Comparison of ENCODE assay signal across 15 cellular contexts in genomic region chr11:112042161-112042960, GRCh38. TPM values are rescaled to one million over a fixed set of nuclear protein-coding genes. Genes with fewer than 3 reads are reported as not detected.
DNase-seq lines count a peak whose midpoint lies in the region; ATAC-seq and TF ChIP-seq lines count a peak whose summit lies in the region.
"Had no signal": no experiment of that assay in that cellular context is flagged by ENCODE, and none has a peak within 500 bp of the region (broad histone marks: within the 10 kb centered on the region; RNA-seq: fewer than 3 reads in every experiment).

No MANE protein-coding gene starts in this region.

- TF ChIP-seq CTCF in natural killer cell (IDR thresholded peaks at IDR 0.05), result no peak
- TF ChIP-seq CTCF in fibroblast of mammary gland (conservative IDR thresholded peaks at IDR 0.05; ENCODE audit: control insufficient read depth, insufficient read depth, low read depth, low read length), result no peak
- TF ChIP-seq CTCF in right lobe of liver (IDR thresholded peaks at IDR 0.05), result no peak

- H3K36me3 Mint-ChIP-seq in natural killer cell treated with Interleukin-12 subunit alpha and Interleukin-12 subunit beta and Interleukin-15 and Interleukin-18, amount 100 ng/mL, for 72 hours, result peaks cover 27% of the 10 kb centered on the region
- H3K36me3 Mint-ChIP-seq in natural killer cell, result peaks cover 13% of the 10 kb centered on the region

- no peaks in the 10 kb centered on the region for H3K9me3 ChIP-seq in right lobe of liver

- TF ChIP-seq POLR2A in right lobe of liver (IDR thresholded peaks at IDR 0.05), result no peak

- WGBS in right lobe of liver (ENCODE audit: insufficient coverage, low coverage, low lambda C conversion rate, missing lambda C conversion rate), result 56% methylated on average over 6 of the region's 6 CpGs

- H3K36me3 ChIP-seq in right lobe of liver, result peaks cover 4 to 80% (median 22%) of the 10 kb centered on the region in 4 donors

- no peaks in the 10 kb centered on the region for H3K27me3 Mint-ChIP-seq in natural killer cell treated with Interleukin-12 subunit alpha and Interleukin-12 subunit beta and Interleukin-15 and Interleukin-18, amount 100 ng/mL, for 72 hours
- no peaks in the 10 kb centered on the region for H3K27me3 Mint-ChIP-seq in natural killer cell (ENCODE audit: low read depth in 2 of 2)
- H3K27me3 Mint-ChIP-seq: activated B cell treated with CpG ODN at 0.5 μM for 24 hours, B cell had no signal

- DNase-seq in natural killer cell treated with Interleukin-12 subunit alpha and Interleukin-12 subunit beta and Interleukin-15 and Interleukin-18, amount 100 ng/mL, for 72 hours (ENCODE audit: low spot score), result no peak
- DNase-seq in natural killer cell (no peak), fibroblast of mammary gland (ENCODE audit: low read depth) (peak; percentile 26), NCI-H1048 (lab: John Stamatoyannopoulos, UW) (no peak), right lobe of liver (no peak)
- DNase-seq in activated CD4-positive, CD25-positive, alpha-beta regulatory T cell (lab: John Stamatoyannopoulos, UW), result no peak
- DNase-seq: activated B cell treated with CpG ODN at 0.5 μM for 24 hours; activated effector memory CD4-positive, alpha-beta T cell treated with Interleukin-2 at 50 U/mL for 16 hours; effector CD8-positive, alpha-beta T cell; NCI-H446; stimulated activated CD8-positive, alpha-beta memory T cell treated with anti-CD3 and anti-CD28 coated beads, Interleukin-4, amount 100 ng/mL, for 48 hours had no signal

- no peak overlapping the region for H3K4me3 Mint-ChIP-seq in natural killer cell treated with Interleukin-12 subunit alpha and Interleukin-12 subunit beta and Interleukin-15 and Interleukin-18, amount 100 ng/mL, for 72 hours
- no peak overlapping the region for H3K4me3 Mint-ChIP-seq in natural killer cell
- H3K4me3 Mint-ChIP-seq: activated B cell treated with CpG ODN at 0.5 μM for 24 hours, B cell had no signal

- H3K9me3 Mint-ChIP-seq in natural killer cell treated with Interleukin-12 subunit alpha and Interleukin-12 subunit beta and Interleukin-15 and Interleukin-18, amount 100 ng/mL, for 72 hours, result no peaks in the 10 kb centered on the region
- H3K9me3 Mint-ChIP-seq in natural killer cell, result no peaks in the 10 kb centered on the region
- H3K9me3 Mint-ChIP-seq: activated B cell treated with CpG ODN at 0.5 μM for 24 hours had no signal

- no peaks in the 10 kb centered on the region for H3K27me3 ChIP-seq in right lobe of liver

- H3K4me3 ChIP-seq in fibroblast of mammary gland (ENCODE audit: control insufficient read depth, low read depth, low read length) (no peak overlapping the region), right lobe of liver (no peak overlapping the region)

- H3K4me1 ChIP-seq in right lobe of liver, result no peaks in the 10 kb centered on the region

- peak overlapping the region; percentile 2 to 12 for H3K27ac Mint-ChIP-seq in natural killer cell treated with Interleukin-12 subunit alpha and Interleukin-12 subunit beta and Interleukin-15 and Interleukin-18, amount 100 ng/mL, for 72 hours
- H3K27ac Mint-ChIP-seq in natural killer cell, result no peak overlapping the region
- H3K27ac Mint-ChIP-seq: activated B cell treated with CpG ODN at 0.5 μM for 24 hours, B cell had no signal

- no peak overlapping the region for H3K27ac ChIP-seq in right lobe of liver

- intact Hi-C loops in natural killer cell (cut with micrococcal nuclease), result no loop called here
- intact Hi-C loops in right lobe of liver (cut with DNase I), result no loop called here

- H3K4me1 Mint-ChIP-seq in natural killer cell treated with Interleukin-12 subunit alpha and Interleukin-12 subunit beta and Interleukin-15 and Interleukin-18, amount 100 ng/mL, for 72 hours (ENCODE audit: low read depth in 2 of 2), result peaks cover 3 to 9% of the 10 kb centered on the region in 2 donors
- peaks cover 8 to 14% of the 10 kb centered on the region in 2 donors for H3K4me1 Mint-ChIP-seq in natural killer cell

- no peak for ATAC-seq in natural killer cell treated with Interleukin-12 subunit alpha and Interleukin-12 subunit beta and Interleukin-15 and Interleukin-18, amount 100 ng/mL, for 72 hours
- ATAC-seq in natural killer cell (no peak), SK-N-SH treated with all-trans-retinoic acid at 6 μM for 48 hours (peak; percentile 65; the same call in 2 of the 3 replicates), HG02610 (IDR thresholded peaks at IDR 0.05; ENCODE audit: unreplicated experiment) (no peak), right lobe of liver (no peak)
- ATAC-seq: Right ventricle myocardium inferior had no signal

TF ChIP-seq in SK-N-SH treated with all-trans-retinoic acid at 6 μM for 48 hours, 23 proteins besides CTCF, POLR2A, EP300 and RAD21 (continues in another document):
- no peak for TF ChIP-seq TCF4 (CRISPR knock-in tag; IDR thresholded peaks at IDR 0.05; ENCODE audit: borderline replicate concordance)
- no peak for TF ChIP-seq ZC3H10 (CRISPR knock-in tag; IDR thresholded peaks at IDR 0.05)
- TF ChIP-seq CSDC2 (CRISPR knock-in tag; IDR thresholded peaks at IDR 0.05), result no peak
- TF ChIP-seq PPARA (CRISPR knock-in tag; IDR thresholded peaks at IDR 0.05; ENCODE audit: borderline replicate concordance), result no peak
- TF ChIP-seq CSRNP3 (CRISPR knock-in tag; IDR thresholded peaks at IDR 0.05), result no peak
- no peak for TF ChIP-seq GLIS3 (CRISPR knock-in tag; IDR thresholded peaks at IDR 0.05)
- TF ChIP-seq TOX (CRISPR knock-in tag; IDR thresholded peaks at IDR 0.05; ENCODE audit: borderline replicate concordance), result no peak
- TF ChIP-seq POU6F1 (CRISPR knock-in tag; IDR thresholded peaks at IDR 0.05; ENCODE audit: borderline replicate concordance, low read depth), result no peak
- no peak for TF ChIP-seq ZFP30 (CRISPR knock-in tag; IDR thresholded peaks at IDR 0.05)
- TF ChIP-seq ARNTL (CRISPR knock-in tag; IDR thresholded peaks at IDR 0.05; ENCODE audit: borderline replicate concordance, low read depth), result no peak
- TF ChIP-seq PATZ1 (CRISPR knock-in tag; IDR thresholded peaks at IDR 0.05; ENCODE audit: borderline replicate concordance), result no peak
- no peak for TF ChIP-seq ZFP3 (CRISPR knock-in tag; IDR thresholded peaks at IDR 0.05)

RNA-seq across cellular contexts. Expression of gene DLAT, which starts 17.2 kb away (rescaled TPM):
- 10 to 100 TPM; 37.3 to 40.9 TPM for total RNA-seq in natural killer cell treated with Interleukin-12 subunit alpha and Interleukin-12 subunit beta and Interleukin-15 and Interleukin-18, amount 100 ng/mL, for 72 hours
- total RNA-seq in natural killer cell (10 to 100 TPM; 12.6 to 16.2 (median 15.5) TPM), right lobe of liver (10 to 100 TPM; 10.8 to 37.4 (median 23.3) TPM)

RNA-seq across cellular contexts. Expression of gene PIH1D2, which starts 31.5 kb away (rescaled TPM):
- total RNA-seq in natural killer cell treated with Interleukin-12 subunit alpha and Interleukin-12 subunit beta and Interleukin-15 and Interleukin-18, amount 100 ng/mL, for 72 hours, result under 1 TPM in 1 of 2 donors, not detected in 1; 0.48 TPM
- total RNA-seq in natural killer cell (not detected), right lobe of liver (under 1 TPM; 0.37 to 0.80 (median 0.37) TPM)

RNA-seq across cellular contexts. Expression of gene NKAPD1, which starts 31.7 kb away (rescaled TPM):
- 10 to 100 TPM; 15.8 to 21.1 TPM for total RNA-seq in natural killer cell treated with Interleukin-12 subunit alpha and Interleukin-12 subunit beta and Interleukin-15 and Interleukin-18, amount 100 ng/mL, for 72 hours
- 10 to 100 TPM; 12.6 to 14.9 (median 13.3) TPM for total RNA-seq in natural killer cell
- total RNA-seq in right lobe of liver, result 1 to 10 TPM; 4.7 to 7.7 (median 6.0) TPM

RNA-seq across cellular contexts. Expression of gene TIMM8B, which starts 44.2 kb away (rescaled TPM):
- total RNA-seq in natural killer cell treated with Interleukin-12 subunit alpha and Interleukin-12 subunit beta and Interleukin-15 and Interleukin-18, amount 100 ng/mL, for 72 hours, result 10 to 100 TPM; 54.6 to 71.1 TPM
- total RNA-seq in natural killer cell (10 to 100 TPM; 14.6 to 17.8 (median 17.0) TPM), right lobe of liver (10 to 100 TPM; 27.9 to 36.6 (median 31.4) TPM)

RNA-seq across cellular contexts. Expression of gene SDHD, which starts 44.3 kb away (rescaled TPM):
- total RNA-seq in natural killer cell treated with Interleukin-12 subunit alpha and Interleukin-12 subunit beta and Interleukin-15 and Interleukin-18, amount 100 ng/mL, for 72 hours, result 10 to 100 TPM; 71.2 to 82.3 TPM
- total RNA-seq in natural killer cell, result 10 to 100 TPM; 46.8 to 55.0 (median 52.3) TPM
- 100 to 1,000 TPM; 114 to 191 (median 130) TPM for total RNA-seq in right lobe of liver

Comparison
In these comparisons a context has a peak if more than half of its experiments do, and no peak if none do; other contexts are left out.
1. H3K27ac Mint-ChIP-seq: peak in natural killer cell treated with Interleukin-12 subunit alpha and Interleukin-12 subunit beta and Interleukin-15 and Interleukin-18, amount 100 ng/mL, for 72 hours (2 of 2); none in natural killer cell (0 of 2).